ENCODE assay signal across 10 cellular contexts in the genomic region with DNA sequence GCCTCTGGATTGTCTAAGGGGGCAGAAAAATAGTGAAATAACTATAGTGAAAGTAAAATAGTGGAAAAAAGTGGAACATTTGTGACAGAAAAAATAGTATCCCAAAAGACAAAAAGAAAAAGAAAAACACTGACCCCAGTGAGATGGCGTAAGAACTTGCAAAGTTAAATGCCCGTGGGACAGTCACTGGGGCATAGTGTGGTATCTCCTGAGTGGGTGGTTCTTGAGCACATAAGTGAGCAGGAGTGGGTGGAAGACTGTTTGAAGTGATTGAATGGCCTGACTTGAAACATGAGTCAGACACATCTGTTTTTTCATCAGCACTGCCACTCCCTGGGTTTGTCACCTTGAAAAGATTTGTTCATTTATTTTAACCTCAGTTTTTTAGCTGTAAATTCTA. TPM values are rescaled to one million over a fixed set of nuclear protein-coding genes. Genes with fewer than 3 reads are reported as not detected.
A peak's percentile ranks its signal among the peaks of the same experiment; 100 is the strongest.
DNase-seq lines count a peak whose midpoint lies in the region; ATAC-seq and TF ChIP-seq lines count a peak whose summit lies in the region.
"Had no signal": no experiment of that assay in that cellular context is flagged by ENCODE, and none has a peak within 500 bp of the region (broad histone marks: within the 10 kb centered on the region; RNA-seq: fewer than 3 reads in every experiment).

No MANE protein-coding gene starts in this region.

- H3K4me1 ChIP-seq in DOHH2 (ENCODE audit: control insufficient read depth, low read length) (peaks cover 16% of the 10 kb centered on the region), spleen (peaks cover 5 to 72% (median 38%) of the 10 kb centered on the region in 6 donors), mucosa of descending colon (ENCODE audit: low read depth) (peaks cover 4% of the 10 kb centered on the region)

- TF ChIP-seq CTCF in DOHH2 (IDR thresholded peaks at IDR 0.05; ENCODE audit: low read depth, low read length, poor library complexity, severe bottlenecking) (no peak), omental fat pad (IDR thresholded peaks at IDR 0.05) (no peak), spleen (IDR thresholded peaks at IDR 0.05 in 8 of 11, conservative IDR thresholded peaks at IDR 0.05 in 3 of 11) (no peak), mucosa of descending colon (IDR thresholded peaks at IDR 0.05) (no peak)

- H3K4me3 ChIP-seq in DOHH2 (ENCODE audit: low read length) (peak overlapping the region; percentile 92; the same call in 1 of the 2 replicates), spleen (no peak overlapping the region), mucosa of descending colon (no peak overlapping the region)
- H3K4me3 ChIP-seq: SJSA1 had no signal

- peak; percentile 53 for ATAC-seq in omental fat pad (ENCODE audit: low FRiP score)
- ATAC-seq in mucosa of descending colon = no peak

- no peaks in the 10 kb centered on the region for H3K9me2 ChIP-seq in DOHH2 (replicated peaks; ENCODE audit: control insufficient read depth, low read length)

- 47 to 80% (median 66%) methylated on average over 2 of the region's 2 CpGs for WGBS in spleen, 5 donors

- H3K79me2 ChIP-seq in DOHH2 (ENCODE audit: control insufficient read depth, low read length) = peaks cover 75% of the 10 kb centered on the region

- no peaks in the 10 kb centered on the region for H4K20me1 ChIP-seq in DOHH2 (ENCODE audit: control insufficient read depth, insufficient read depth, low read depth, low read length)

- H3K27me3 ChIP-seq in DOHH2 (ENCODE audit: control insufficient read depth, low read length) (no peaks in the 10 kb centered on the region), spleen (replicated peaks in 1 of 7) (no peaks in the 10 kb centered on the region)
- H3K27me3 ChIP-seq: SJSA1 had no signal

- H3K27ac ChIP-seq in DOHH2 (ENCODE audit: low read depth, low read length) = no peak overlapping the region
- peak overlapping the region; percentile 36 for H3K27ac ChIP-seq in caudate nucleus (ENCODE audit: low read depth, low read length)
- H3K27ac ChIP-seq in spleen = no peak overlapping the region
- H3K27ac ChIP-seq: SJSA1 had no signal

- H3K36me3 ChIP-seq in DOHH2 (ENCODE audit: control insufficient read depth, low read length) = peaks cover 75% of the 10 kb centered on the region
- H3K36me3 ChIP-seq in spleen = peaks cover 0 to 54% (median 29%) of the 10 kb centered on the region in 6 donors
- no peaks in the 10 kb centered on the region for H3K36me3 ChIP-seq in mucosa of descending colon (ENCODE audit: low read depth)

- no peaks in the 10 kb centered on the region; the same call in 1 of the 2 replicates for H3F3A ChIP-seq in DOHH2 (ENCODE audit: control insufficient read depth, insufficient read depth)

- peak overlapping the region; percentile 56 for H3K4me2 ChIP-seq in DOHH2 (ENCODE audit: low read length)

- DNase-seq in OCI-M1 (lab: John Stamatoyannopoulos, UW) (peak; percentile 16), caudate nucleus (lab: John Stamatoyannopoulos, UW) (peak in 20 of 61 donors; percentile 1 to 79 (median 7)), omental fat pad (ENCODE audit: low spot score) (no peak), NCI-H1417 treated with DMSO at 0.1 percent for 48 hours (lab: John Stamatoyannopoulos, UW) (no peak), spleen (no peak), mucosa of descending colon (no peak), ecto neural progenitor cell (ENCODE audit: low spot score) (no peak)
- DNase-seq: substantia nigra had no signal

- intact Hi-C loops in spleen (cut with DNase I; ENCODE audit: low total_unique reads) = no loop called here
- intact Hi-C loops in mucosa of descending colon (cut with DNase I, micrococcal nuclease) = no loop called here

- H3K9me3 ChIP-seq in DOHH2 (ENCODE audit: control insufficient read depth, insufficient read depth, low read length) (no peaks in the 10 kb centered on the region), spleen (no peaks in the 10 kb centered on the region), mucosa of descending colon (no peaks in the 10 kb centered on the region)

- TF ChIP-seq POLR2A in spleen (IDR thresholded peaks at IDR 0.05) = no peak

RNA-seq across cellular contexts. Expression of gene ZNF430, which starts 2.5 kb away (rescaled TPM):
- total RNA-seq in omental fat pad (10 to 100 TPM in 3 of 4 donors, 1 to 10 TPM in 1; 4.8 to 19.9 (median 12.5) TPM), spleen (10 to 100 TPM; 20.3 to 32.4 (median 26.0) TPM), mucosa of descending colon (10 to 100 TPM in 2 of 3 donors, 1 to 10 TPM in 1; 9.7 to 13.1 (median 12.5) TPM)
- 1 to 10 TPM; 3.3 to 5.5 (median 3.9) TPM for polyA plus RNA-seq in spleen

RNA-seq across cellular contexts. Expression of gene ZNF714, which starts 59.0 kb away (rescaled TPM):
- total RNA-seq in omental fat pad = 1 to 10 TPM; 2.1 to 8.0 (median 3.7) TPM
- 10 to 100 TPM in 4 of 7 donors, 1 to 10 TPM in 3; 5.7 to 23.7 (median 10.2) TPM for total RNA-seq in spleen
- 1 to 10 TPM; 1.2 to 1.5 (median 1.3) TPM for polyA plus RNA-seq in spleen
- total RNA-seq in mucosa of descending colon = 10 to 100 TPM in 1 of 3 donors, 1 to 10 TPM in 2; 4.5 to 10.2 (median 7.3) TPM
